ENCODE assay signal across 19 cellular contexts in genomic region chr14:28770061-28770460, GRCh38.
"Had no signal": no experiment of that assay in that cellular context is flagged by ENCODE, and none has a peak within 500 bp of the region (broad histone marks: within the 10 kb centered on the region; RNA-seq: fewer than 3 reads in every experiment).

No MANE protein-coding gene starts in this region.

- DNase-seq: activated CD4-positive, alpha-beta memory T cell treated with anti-CD3 and anti-CD28 coated beads for 36 hours; activated CD4-positive, alpha-beta T cell treated with anti-CD3 and anti-CD28 coated beads for 48 hours; activated CD8-positive, alpha-beta memory T cell treated with anti-CD3 and anti-CD28 coated beads, Interleukin-2, amount 10 ng/mL, durations not matched to agents 7 days and 5 days; activated gamma-delta T cell; activated naive CD4-positive, alpha-beta T cell treated with anti-CD3 and anti-CD28 coated beads, Interleukin-2, amount 50 U/mL, for 16 hours; activated naive CD8-positive, alpha-beta T cell treated with anti-CD3 and anti-CD28 coated beads, Interleukin-2, amount 50 U/mL, for 24 hours; activated T-cell treated with anti-CD3 and anti-CD28 coated beads for 4 hours; colonic mucosa; endodermal cell; esophagus squamous epithelium; gastrocnemius medialis; left ventricle myocardium inferior; naive thymus-derived CD4-positive, alpha-beta T cell; psoas muscle; stimulated activated CD4-positive, alpha-beta T cell treated with anti-CD3 and anti-CD28 coated beads, Interleukin-1b, Interleukin-23, amount 100 ng/mL, for 48 hours; substantia nigra; T-helper 2 cell; tibial artery had no signal

- ATAC-seq: activated CD8-positive, alpha-beta memory T cell treated with anti-CD3 and anti-CD28 coated beads, Interleukin-2, amount 10 ng/mL, durations not matched to agents 7 days and 5 days; activated naive CD8-positive, alpha-beta T cell treated with anti-CD3 and anti-CD28 coated beads, Interleukin-2, amount 50 U/mL, for 24 hours; gastrocnemius medialis; naive thymus-derived CD4-positive, alpha-beta T cell; psoas muscle had no signal

- H3K27ac ChIP-seq: colonic mucosa, esophagus squamous epithelium, gastrocnemius medialis, left ventricle myocardium inferior, psoas muscle, right atrium auricular region, tibial artery had no signal
